Comparison of ENCODE assay signal across 1 cellular context in genomic region chr9:123107639-123108285, GRCh38.
TF ChIP-seq lines count a peak whose summit lies in the region.

No MANE protein-coding gene starts in this region.

TF ChIP-seq in GM23338, 12 proteins besides CTCF, POLR2A, EP300 and RAD21:
- TF ChIP-seq ZNF462 (CRISPR knock-in tag; IDR thresholded peaks at IDR 0.05) (no peak), ZNF114 (CRISPR knock-in tag; IDR thresholded peaks at IDR 0.05) (no peak), EZH2phosphoT487 (IDR thresholded peaks at IDR 0.05; ENCODE audit: unreplicated experiment) (no peak), POLR2AphosphoS5 (IDR thresholded peaks at IDR 0.05; ENCODE audit: low read depth) (no peak), ZNF331 (CRISPR knock-in tag; IDR thresholded peaks at IDR 0.05; ENCODE audit: low read depth) (no peak), NANOG (IDR thresholded peaks at IDR 0.05; ENCODE audit: borderline replicate concordance) (no peak), CREB1 (CRISPR knock-in tag; IDR thresholded peaks at IDR 0.05; ENCODE audit: low read depth) (no peak), STAT1 (IDR thresholded peaks at IDR 0.05; ENCODE audit: unreplicated experiment) (no peak), REST (IDR thresholded peaks at IDR 0.05; ENCODE audit: unreplicated experiment) (no peak), ETS1 (IDR thresholded peaks at IDR 0.05) (no peak), JUNB (IDR thresholded peaks at IDR 0.05; ENCODE audit: unreplicated experiment) (no peak)
TF ChIP-seq in GM23338: peak in this region for 0.
